9 cellular contexts compared by ENCODE assay signal in genomic region chr12:1013618-1014489, GRCh38. TPM values are rescaled to one million over a fixed set of nuclear protein-coding genes. Genes with fewer than 3 reads are reported as not detected.
A peak's percentile ranks its signal among the peaks of the same experiment; 100 is the strongest.
DNase-seq lines count a peak whose midpoint lies in the region; ATAC-seq and TF ChIP-seq lines count a peak whose summit lies in the region.
"Had no signal": no experiment of that assay in that cellular context is flagged by ENCODE, and none has a peak within 500 bp of the region (broad histone marks: within the 10 kb centered on the region; RNA-seq: fewer than 3 reads in every experiment).

No MANE protein-coding gene starts in this region.

- peak; percentile 45 for DNase-seq in AG04450 (ENCODE audit: low read depth, low spot score)
- DNase-seq in LHCN-M2 (ENCODE audit: low read depth) = peak; percentile 80
- DNase-seq in brain pericyte (ENCODE audit: low read depth, low spot score) = peak; percentile 39
- no peak for DNase-seq in left lung
- no peak for DNase-seq in stimulated activated CD8-positive, alpha-beta memory T cell treated with anti-CD3 and anti-CD28 coated beads, Interleukin-4, amount 100 ng/mL, for 48 hours
- no peak for DNase-seq in activated effector memory CD4-positive, alpha-beta T cell treated with anti-CD3 and anti-CD28 coated beads, Interleukin-2, amount 50 U/mL, for 16 hours
- DNase-seq: NCI-H1417 treated with DMSO at 0.1 percent for 48 hours had no signal

- POLR2A ChIA-PET in AG04450 (lab: Yijun Ruan, JAX) = interaction anchor here (0.7 kb wide), 1 partner anchor 627 kb away, joined by 4 read pairs; no protein-coding TSS in a partner anchor

- ATAC-seq in left lung (peak; percentile 72), GM18520 (IDR thresholded peaks at IDR 0.05; ENCODE audit: unreplicated experiment) (no peak)
- no peak for ATAC-seq in activated CD4-positive, CD25-positive, alpha-beta regulatory T cell treated with anti-CD3 and anti-CD28 coated beads, Interleukin-2, amount 50 U/mL, for 24 hours

- no peaks in the 10 kb centered on the region for H3K27me3 ChIP-seq in AG04450 (ENCODE audit: control insufficient read depth, insufficient read depth, low read length)
- no peaks in the 10 kb centered on the region for H3K27me3 ChIP-seq in left lung

- H3K4me1 ChIP-seq in left lung = no peaks in the 10 kb centered on the region

- H3K27ac ChIP-seq in AG04450 (ENCODE audit: low read depth, low read length) (peak overlapping the region; percentile 59), left lung (no peak overlapping the region)

- H3K9me3 ChIP-seq in AG04450 (ENCODE audit: control insufficient read depth, insufficient read depth, low read length) (no peaks in the 10 kb centered on the region), left lung (no peaks in the 10 kb centered on the region)

- intact Hi-C loops in left lung (cut with DNase I) = no loop called here

- TF ChIP-seq CTCF in AG04450 (IDR thresholded peaks at IDR 0.05; ENCODE audit: low read depth, low read length) = no peak
- no peak for TF ChIP-seq CTCF in left lung (IDR thresholded peaks at IDR 0.05)

- CTCF ChIA-PET in AG04450 (lab: Charles Lee) = no interaction called here

- no peak overlapping the region for H3K4me3 ChIP-seq in AG04450 (ENCODE audit: low read depth, low read length)
- no peak overlapping the region for H3K4me3 ChIP-seq in left lung

- no peaks in the 10 kb centered on the region for H3K36me3 ChIP-seq in left lung

RNA-seq across cellular contexts. Expression of gene ERC1, which starts 22.8 kb away (rescaled TPM):
- polyA plus RNA-seq in AG04450 (2011; rRNA removed) = 28.6 and 29.0 TPM in 2 replicates
- polyA minus RNA-seq in AG04450 (2011; rRNA and poly(A)+ RNA removed) = 65.2 and 71.9 TPM in 2 replicates
- 19.0 and 19.3 TPM in 2 replicates for total RNA-seq in LHCN-M2 (2014; rRNA removed)
- polyA plus RNA-seq in LHCN-M2 (2012) = 10.5 TPM
- 10 to 100 TPM; 63.0 to 64.9 TPM for total RNA-seq in left lung

Comparison
In these comparisons a context has a peak if more than half of its experiments do, and no peak if none do; other contexts are left out.
1. DNase-seq: peak in AG04450 (single experiment), LHCN-M2 (single experiment) and brain pericyte (single experiment); none in left lung (0 of 2), stimulated activated CD8-positive, alpha-beta memory T cell treated with anti-CD3 and anti-CD28 coated beads, Interleukin-4, amount 100 ng/mL, for 48 hours (single experiment) and activated effector memory CD4-positive, alpha-beta T cell treated with anti-CD3 and anti-CD28 coated beads, Interleukin-2, amount 50 U/mL, for 16 hours (single experiment).